In the genomic region with DNA sequence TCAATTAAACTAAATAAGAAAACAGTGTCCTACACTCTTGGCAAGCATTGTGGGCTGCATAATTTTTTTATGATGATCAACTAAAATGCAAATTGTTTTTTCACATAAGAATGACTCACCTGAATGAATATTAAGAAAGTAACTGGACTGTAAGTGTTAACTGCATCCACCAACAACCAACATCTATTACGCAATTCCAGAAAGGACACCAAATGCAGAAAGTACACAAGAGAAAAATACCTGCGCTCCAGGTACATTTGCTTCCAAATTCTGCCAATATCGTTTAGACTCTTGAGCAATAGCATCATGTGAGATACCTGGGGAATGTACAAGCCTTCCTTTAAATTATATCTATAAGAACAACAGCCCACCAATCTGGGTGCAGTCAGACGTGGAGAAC, we compare ENCODE assay signal across 1 cellular context.
TF ChIP-seq lines count a peak whose summit lies in the region.

No MANE protein-coding gene starts in this region.

TF ChIP-seq in H1, 55 proteins besides CTCF, POLR2A, EP300 and RAD21:
- TF ChIP-seq KDM5A (IDR thresholded peaks at IDR 0.05; ENCODE audit: low read length) (no peak), CEBPB (IDR thresholded peaks at IDR 0.05; ENCODE audit: low read depth, low read length) (peak; percentile 86; the same call in 1 of the 2 replicates), SIRT6 (IDR thresholded peaks at IDR 0.05; ENCODE audit: low read length) (no peak), SP2 (IDR thresholded peaks at IDR 0.05; ENCODE audit: low read length) (no peak), ASH2L (IDR thresholded peaks at IDR 0.05; ENCODE audit: low read length) (no peak)
